ENCODE assay signal across 1 cellular context in genomic region chr17:16687151-16687550, GRCh38. TPM values are rescaled to one million over a fixed set of nuclear protein-coding genes. Genes with fewer than 3 reads are reported as not detected.
"Had no signal": no experiment of that assay in that cellular context is flagged by ENCODE, and none has a peak within 500 bp of the region (broad histone marks: within the 10 kb centered on the region; RNA-seq: fewer than 3 reads in every experiment).

No MANE protein-coding gene starts in this region.

RNA-seq across cellular contexts. Expression of gene CCDC144A, which starts 2.9 kb away (rescaled TPM):
- polyA plus RNA-seq: HepG2 had no signal
